Comparison of ENCODE assay signal across 14 cellular contexts in genomic region chr1:39145651-39145970, GRCh38.
"Had no signal": no experiment of that assay in that cellular context is flagged by ENCODE, and none has a peak within 500 bp of the region (broad histone marks: within the 10 kb centered on the region; RNA-seq: fewer than 3 reads in every experiment).

No MANE protein-coding gene starts in this region.

- ATAC-seq: body of pancreas; stimulated activated memory B cell treated with anti-CD40 and anti-IgM and Interleukin-4, amounts not matched to agents 10 μg/mL and 1 μg/mL and 100 μg/mL, for 72 hours; T-cell had no signal

- H3K36me3 Mint-ChIP-seq: activated naive CD4-positive, alpha-beta T cell treated with anti-CD3 and anti-CD28 coated beads, Interleukin-2, amount 50 U/mL, for 24 hours; T-cell had no signal

- H3K4me3 Mint-ChIP-seq: activated naive CD4-positive, alpha-beta T cell treated with anti-CD3 and anti-CD28 coated beads, Interleukin-2, amount 50 U/mL, for 24 hours; stimulated activated memory B cell treated with anti-CD40 and anti-IgM and Interleukin-4, amounts not matched to agents 10 μg/mL and 1 μg/mL and 100 μg/mL, for 72 hours; T-cell had no signal

- DNase-seq: activated CD4-positive, CD25-positive, alpha-beta regulatory T cell treated with anti-CD3 and anti-CD28 coated beads, Interleukin-2, amount 50 U/mL, for 72 hours; amniotic stem cell; body of pancreas; central memory CD4-positive, alpha-beta T cell; foreskin melanocyte; head of caudate nucleus; SK-N-SH; T-cell; T-helper 9 cell had no signal

- H3K27me3 ChIP-seq: body of pancreas had no signal

- H3K27ac ChIP-seq: body of pancreas, coronary artery, parathyroid adenoma, tibial nerve had no signal

- H3K4me3 ChIP-seq: body of pancreas, coronary artery, tibial nerve had no signal

- H2AFZ ChIP-seq: parathyroid adenoma had no signal

- H3K4me1 Mint-ChIP-seq: activated naive CD4-positive, alpha-beta T cell treated with anti-CD3 and anti-CD28 coated beads, Interleukin-2, amount 50 U/mL, for 24 hours; stimulated activated memory B cell treated with anti-CD40 and anti-IgM and Interleukin-4, amounts not matched to agents 10 μg/mL and 1 μg/mL and 100 μg/mL, for 72 hours; T-cell had no signal

- H3K4me2 ChIP-seq: SK-N-SH had no signal

- H3K9ac ChIP-seq: parathyroid adenoma, SK-N-SH had no signal

- H3K27me3 Mint-ChIP-seq: stimulated activated memory B cell treated with anti-CD40 and anti-IgM and Interleukin-4, amounts not matched to agents 10 μg/mL and 1 μg/mL and 100 μg/mL, for 72 hours had no signal

- H3K36me3 ChIP-seq: tibial nerve had no signal

- H3K9me3 ChIP-seq: body of pancreas, SK-N-SH, tibial nerve had no signal

- H3K9me3 Mint-ChIP-seq: activated naive CD4-positive, alpha-beta T cell treated with anti-CD3 and anti-CD28 coated beads, Interleukin-2, amount 50 U/mL, for 24 hours; stimulated activated memory B cell treated with anti-CD40 and anti-IgM and Interleukin-4, amounts not matched to agents 10 μg/mL and 1 μg/mL and 100 μg/mL, for 72 hours; T-cell had no signal

- H3K27ac Mint-ChIP-seq: activated naive CD4-positive, alpha-beta T cell treated with anti-CD3 and anti-CD28 coated beads, Interleukin-2, amount 50 U/mL, for 24 hours; stimulated activated memory B cell treated with anti-CD40 and anti-IgM and Interleukin-4, amounts not matched to agents 10 μg/mL and 1 μg/mL and 100 μg/mL, for 72 hours; T-cell had no signal
